ENCODE assay signal across 1 cellular context in the genomic region with DNA sequence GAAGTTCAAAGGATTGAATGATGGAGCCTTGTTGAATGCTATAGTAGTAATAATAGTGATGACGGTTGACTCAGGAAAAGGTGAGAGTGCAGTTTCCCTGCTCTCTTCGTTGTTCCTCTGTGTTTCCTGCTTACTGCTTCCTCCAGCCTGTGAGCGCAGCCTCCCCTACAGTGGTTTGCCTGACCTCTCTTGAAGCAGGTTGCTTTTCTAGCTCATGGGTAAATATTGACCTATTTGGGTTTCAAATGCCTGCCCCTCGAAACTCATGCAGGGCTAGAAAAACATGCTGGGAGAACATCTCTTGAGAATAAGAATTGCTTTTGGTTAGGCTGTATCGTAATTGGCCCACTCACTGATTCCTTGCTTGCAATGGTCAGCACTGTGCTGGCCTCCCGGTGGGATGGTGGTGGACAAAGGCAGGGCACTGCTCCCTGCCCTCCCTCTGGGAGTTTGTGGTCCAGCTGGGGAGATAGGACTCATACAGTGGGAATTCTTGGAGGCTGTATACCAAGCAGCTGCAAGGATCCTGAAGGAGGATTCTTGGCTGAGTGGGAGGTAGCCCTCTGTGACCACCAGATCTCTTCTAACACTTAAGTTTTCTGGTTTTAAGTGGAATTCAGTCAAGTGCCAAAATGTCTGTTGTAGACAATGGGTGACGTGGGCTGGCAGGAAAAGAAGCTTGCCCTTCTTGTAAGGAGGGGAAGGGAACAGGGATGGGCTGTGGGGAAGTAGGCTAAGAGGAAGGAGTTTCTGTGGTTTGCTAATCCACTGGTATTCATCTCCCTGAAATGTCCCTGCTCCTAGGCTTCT.
TF ChIP-seq lines count a peak whose summit lies in the region.

No MANE protein-coding gene starts in this region.

TF ChIP-seq in HepG2, 621 proteins besides CTCF, POLR2A, EP300 and RAD21 (continued from another document and continues in another):
- no peak; the same call in 1 of the 2 replicates for TF ChIP-seq ZNF263 (CRISPR knock-in tag; IDR thresholded peaks at IDR 0.05)
- peak; percentile 76; the same call in 1 of the 2 replicates for TF ChIP-seq MEF2D (CRISPR knock-in tag; IDR thresholded peaks at IDR 0.05)
- no peak for TF ChIP-seq AGO1 (IDR thresholded peaks at IDR 0.05; ENCODE audit: low read depth, low read length, poor library complexity, severe bottlenecking)
- TF ChIP-seq, protein P1, sequence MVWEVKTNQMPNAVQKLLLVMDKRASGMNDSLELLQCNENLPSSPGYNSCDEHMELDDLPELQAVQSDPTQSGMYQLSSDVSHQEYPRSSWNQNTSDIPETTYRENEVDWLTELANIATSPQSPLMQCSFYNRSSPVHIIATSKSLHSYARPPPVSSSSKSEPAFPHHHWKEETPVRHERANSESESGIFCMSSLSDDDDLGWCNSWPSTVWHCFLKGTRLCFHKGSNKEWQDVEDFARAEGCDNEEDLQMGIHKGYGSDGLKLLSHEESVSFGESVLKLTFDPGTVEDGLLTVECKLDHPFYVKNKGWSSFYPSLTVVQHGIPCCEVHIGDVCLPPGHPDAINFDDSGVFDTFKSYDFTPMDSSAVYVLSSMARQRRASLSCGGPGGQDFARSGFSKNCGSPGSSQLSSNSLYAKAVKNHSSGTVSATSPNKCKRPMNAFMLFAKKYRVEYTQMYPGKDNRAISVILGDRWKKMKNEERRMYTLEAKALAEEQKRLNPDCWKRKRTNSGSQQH (CRISPR knock-in tag; IDR thresholded peaks at IDR 0.05; ENCODE audit: low read depth) = 0 out of 2 replicates have a peak, but pooled peaks have one; percentile 3
- TF ChIP-seq POLR2AphosphoS5 (IDR thresholded peaks at IDR 0.05; ENCODE audit: low read depth, low read length) = peak; percentile 36; the same call in 1 of the 2 replicates
- TF ChIP-seq TBX2 (CRISPR knock-in tag; IDR thresholded peaks at IDR 0.05; ENCODE audit: borderline replicate concordance) = peak; percentile 80; the same call in 1 of the 2 replicates
- TF ChIP-seq, protein P2, sequence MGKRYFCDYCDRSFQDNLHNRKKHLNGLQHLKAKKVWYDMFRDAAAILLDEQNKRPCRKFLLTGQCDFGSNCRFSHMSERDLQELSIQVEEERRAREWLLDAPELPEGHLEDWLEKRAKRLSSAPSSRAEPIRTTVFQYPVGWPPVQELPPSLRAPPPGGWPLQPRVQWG (CRISPR knock-in tag; IDR thresholded peaks at IDR 0.05; ENCODE audit: borderline replicate concordance, low read depth) = no peak
- TF ChIP-seq ZSCAN21 (CRISPR knock-in tag; IDR thresholded peaks at IDR 0.05; ENCODE audit: borderline replicate concordance) = no peak
- TF ChIP-seq ZNF839 (CRISPR knock-in tag; IDR thresholded peaks at IDR 0.05; ENCODE audit: borderline replicate concordance) = no peak
- no peak for TF ChIP-seq NFE2 (CRISPR knock-in tag; IDR thresholded peaks at IDR 0.05)
- TF ChIP-seq TCF7 (IDR thresholded peaks at IDR 0.05; ENCODE audit: low read depth) = peak; percentile 37; the same call in 1 of the 2 replicates
- TF ChIP-seq HDAC1 (CRISPR knock-in tag; IDR thresholded peaks at IDR 0.05) = peak; percentile 68
- TF ChIP-seq ZNF543 (CRISPR knock-in tag; IDR thresholded peaks at IDR 0.05) = no peak
- TF ChIP-seq, protein P3, sequence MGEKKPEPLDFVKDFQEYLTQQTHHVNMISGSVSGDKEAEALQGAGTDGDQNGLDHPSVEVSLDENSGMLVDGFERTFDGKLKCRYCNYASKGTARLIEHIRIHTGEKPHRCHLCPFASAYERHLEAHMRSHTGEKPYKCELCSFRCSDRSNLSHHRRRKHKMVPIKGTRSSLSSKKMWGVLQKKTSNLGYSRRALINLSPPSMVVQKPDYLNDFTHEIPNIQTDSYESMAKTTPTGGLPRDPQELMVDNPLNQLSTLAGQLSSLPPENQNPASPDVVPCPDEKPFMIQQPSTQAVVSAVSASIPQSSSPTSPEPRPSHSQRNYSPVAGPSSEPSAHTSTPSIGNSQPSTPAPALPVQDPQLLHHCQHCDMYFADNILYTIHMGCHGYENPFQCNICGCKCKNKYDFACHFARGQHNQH (CRISPR knock-in tag; IDR thresholded peaks at IDR 0.05) = peak; percentile 45; the same call in 1 of the 2 replicates
- TF ChIP-seq HMG20A (CRISPR knock-in tag; IDR thresholded peaks at IDR 0.05; ENCODE audit: borderline replicate concordance) = peak; percentile 66; the same call in 1 of the 2 replicates
- TF ChIP-seq, protein P4, sequence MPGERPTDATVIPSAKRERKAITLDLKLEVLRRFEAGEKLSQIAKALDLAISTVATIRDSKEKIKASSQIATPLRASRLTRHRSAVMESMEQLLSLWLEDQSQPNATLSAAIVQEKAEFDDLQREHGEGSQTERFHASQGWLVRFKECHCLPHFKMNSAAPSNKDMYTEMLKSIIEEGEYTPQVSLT (CRISPR knock-in tag; IDR thresholded peaks at IDR 0.05; ENCODE audit: borderline replicate concordance, low read depth) = no peak
- TF ChIP-seq GABPA (IDR thresholded peaks at IDR 0.05; ENCODE audit: low read depth, low read length) = no peak
- peak; percentile 66; the same call in 1 of the 2 replicates for TF ChIP-seq GABPA (CRISPR knock-in tag; IDR thresholded peaks at IDR 0.05; ENCODE audit: low read depth)
- TF ChIP-seq ZNF264 (CRISPR knock-in tag; IDR thresholded peaks at IDR 0.05) = no peak
- TF ChIP-seq ZNF629 (CRISPR knock-in tag; conservative IDR thresholded peaks at IDR 0.05) = no peak
- TF ChIP-seq ZNF468 (CRISPR knock-in tag; IDR thresholded peaks at IDR 0.05) = no peak
- TF ChIP-seq, protein P5, sequence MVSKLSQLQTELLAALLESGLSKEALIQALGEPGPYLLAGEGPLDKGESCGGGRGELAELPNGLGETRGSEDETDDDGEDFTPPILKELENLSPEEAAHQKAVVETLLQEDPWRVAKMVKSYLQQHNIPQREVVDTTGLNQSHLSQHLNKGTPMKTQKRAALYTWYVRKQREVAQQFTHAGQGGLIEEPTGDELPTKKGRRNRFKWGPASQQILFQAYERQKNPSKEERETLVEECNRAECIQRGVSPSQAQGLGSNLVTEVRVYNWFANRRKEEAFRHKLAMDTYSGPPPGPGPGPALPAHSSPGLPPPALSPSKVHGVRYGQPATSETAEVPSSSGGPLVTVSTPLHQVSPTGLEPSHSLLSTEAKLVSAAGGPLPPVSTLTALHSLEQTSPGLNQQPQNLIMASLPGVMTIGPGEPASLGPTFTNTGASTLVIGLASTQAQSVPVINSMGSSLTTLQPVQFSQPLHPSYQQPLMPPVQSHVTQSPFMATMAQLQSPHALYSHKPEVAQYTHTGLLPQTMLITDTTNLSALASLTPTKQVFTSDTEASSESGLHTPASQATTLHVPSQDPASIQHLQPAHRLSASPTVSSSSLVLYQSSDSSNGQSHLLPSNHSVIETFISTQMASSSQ (IDR thresholded peaks at IDR 0.05; ENCODE audit: low read depth) = no peak; the same call in 1 of the 2 replicates
- TF ChIP-seq, protein P5 (CRISPR knock-in tag; IDR thresholded peaks at IDR 0.05; ENCODE audit: borderline replicate concordance) = no peak
- TF ChIP-seq ZNF569 (CRISPR knock-in tag; IDR thresholded peaks at IDR 0.05; ENCODE audit: borderline replicate concordance) = no peak
- no peak for TF ChIP-seq ZNF577 (CRISPR knock-in tag; IDR thresholded peaks at IDR 0.05; ENCODE audit: borderline replicate concordance, low read depth)
- TF ChIP-seq NR2C2 (CRISPR knock-in tag; IDR thresholded peaks at IDR 0.05; ENCODE audit: borderline replicate concordance) = peak; percentile 66; the same call in 1 of the 2 replicates
- TF ChIP-seq MAFF (IDR thresholded peaks at IDR 0.05; ENCODE audit: low read depth, low read length) = peak; percentile 32
- TF ChIP-seq, protein P6, sequence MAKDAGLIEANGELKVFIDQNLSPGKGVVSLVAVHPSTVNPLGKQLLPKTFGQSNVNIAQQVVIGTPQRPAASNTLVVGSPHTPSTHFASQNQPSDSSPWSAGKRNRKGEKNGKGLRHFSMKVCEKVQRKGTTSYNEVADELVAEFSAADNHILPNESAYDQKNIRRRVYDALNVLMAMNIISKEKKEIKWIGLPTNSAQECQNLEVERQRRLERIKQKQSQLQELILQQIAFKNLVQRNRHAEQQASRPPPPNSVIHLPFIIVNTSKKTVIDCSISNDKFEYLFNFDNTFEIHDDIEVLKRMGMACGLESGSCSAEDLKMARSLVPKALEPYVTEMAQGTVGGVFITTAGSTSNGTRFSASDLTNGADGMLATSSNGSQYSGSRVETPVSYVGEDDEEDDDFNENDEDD (CRISPR knock-in tag; IDR thresholded peaks at IDR 0.05; ENCODE audit: borderline replicate concordance) = no peak
- TF ChIP-seq REL (CRISPR knock-in tag; conservative IDR thresholded peaks at IDR 0.05) = no peak
- TF ChIP-seq, protein P7, sequence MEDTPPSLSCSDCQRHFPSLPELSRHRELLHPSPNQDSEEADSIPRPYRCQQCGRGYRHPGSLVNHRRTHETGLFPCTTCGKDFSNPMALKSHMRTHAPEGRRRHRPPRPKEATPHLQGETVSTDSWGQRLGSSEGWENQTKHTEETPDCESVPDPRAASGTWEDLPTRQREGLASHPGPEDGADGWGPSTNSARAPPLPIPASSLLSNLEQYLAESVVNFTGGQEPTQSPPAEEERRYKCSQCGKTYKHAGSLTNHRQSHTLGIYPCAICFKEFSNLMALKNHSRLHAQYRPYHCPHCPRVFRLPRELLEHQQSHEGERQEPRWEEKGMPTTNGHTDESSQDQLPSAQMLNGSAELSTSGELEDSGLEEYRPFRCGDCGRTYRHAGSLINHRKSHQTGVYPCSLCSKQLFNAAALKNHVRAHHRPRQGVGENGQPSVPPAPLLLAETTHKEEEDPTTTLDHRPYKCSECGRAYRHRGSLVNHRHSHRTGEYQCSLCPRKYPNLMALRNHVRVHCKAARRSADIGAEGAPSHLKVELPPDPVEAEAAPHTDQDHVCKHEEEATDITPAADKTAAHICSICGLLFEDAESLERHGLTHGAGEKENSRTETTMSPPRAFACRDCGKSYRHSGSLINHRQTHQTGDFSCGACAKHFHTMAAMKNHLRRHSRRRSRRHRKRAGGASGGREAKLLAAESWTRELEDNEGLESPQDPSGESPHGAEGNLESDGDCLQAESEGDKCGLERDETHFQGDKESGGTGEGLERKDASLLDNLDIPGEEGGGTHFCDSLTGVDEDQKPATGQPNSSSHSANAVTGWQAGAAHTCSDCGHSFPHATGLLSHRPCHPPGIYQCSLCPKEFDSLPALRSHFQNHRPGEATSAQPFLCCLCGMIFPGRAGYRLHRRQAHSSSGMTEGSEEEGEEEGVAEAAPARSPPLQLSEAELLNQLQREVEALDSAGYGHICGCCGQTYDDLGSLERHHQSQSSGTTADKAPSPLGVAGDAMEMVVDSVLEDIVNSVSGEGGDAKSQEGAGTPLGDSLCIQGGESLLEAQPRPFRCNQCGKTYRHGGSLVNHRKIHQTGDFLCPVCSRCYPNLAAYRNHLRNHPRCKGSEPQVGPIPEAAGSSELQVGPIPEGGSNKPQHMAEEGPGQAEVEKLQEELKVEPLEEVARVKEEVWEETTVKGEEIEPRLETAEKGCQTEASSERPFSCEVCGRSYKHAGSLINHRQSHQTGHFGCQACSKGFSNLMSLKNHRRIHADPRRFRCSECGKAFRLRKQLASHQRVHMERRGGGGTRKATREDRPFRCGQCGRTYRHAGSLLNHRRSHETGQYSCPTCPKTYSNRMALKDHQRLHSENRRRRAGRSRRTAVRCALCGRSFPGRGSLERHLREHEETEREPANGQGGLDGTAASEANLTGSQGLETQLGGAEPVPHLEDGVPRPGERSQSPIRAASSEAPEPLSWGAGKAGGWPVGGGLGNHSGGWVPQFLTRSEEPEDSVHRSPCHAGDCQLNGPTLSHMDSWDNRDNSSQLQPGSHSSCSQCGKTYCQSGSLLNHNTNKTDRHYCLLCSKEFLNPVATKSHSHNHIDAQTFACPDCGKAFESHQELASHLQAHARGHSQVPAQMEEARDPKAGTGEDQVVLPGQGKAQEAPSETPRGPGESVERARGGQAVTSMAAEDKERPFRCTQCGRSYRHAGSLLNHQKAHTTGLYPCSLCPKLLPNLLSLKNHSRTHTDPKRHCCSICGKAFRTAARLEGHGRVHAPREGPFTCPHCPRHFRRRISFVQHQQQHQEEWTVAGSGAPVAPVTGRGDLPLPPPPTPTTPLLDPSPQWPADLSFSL (CRISPR knock-in tag; IDR thresholded peaks at IDR 0.05) = no peak
- TF ChIP-seq XRCC5 (optimal IDR thresholded peaks at IDR 0.05; ENCODE audit: low read length) = peak; percentile 45
- TF ChIP-seq PPARG (CRISPR knock-in tag; conservative IDR thresholded peaks at IDR 0.05) = peak; percentile 49; the same call in 1 of the 2 replicates
- TF ChIP-seq ZFP36 (IDR thresholded peaks at IDR 0.05; ENCODE audit: borderline replicate concordance, low read depth, low read length, partially characterized antibody) = no peak
- TF ChIP-seq CBX2 (IDR thresholded peaks at IDR 0.05; ENCODE audit: low read depth, low read length) = no peak
- no peak for TF ChIP-seq CBX2 (CRISPR knock-in tag; IDR thresholded peaks at IDR 0.05; ENCODE audit: low read depth)
